1 cellular context compared by ENCODE assay signal in the genomic region with DNA sequence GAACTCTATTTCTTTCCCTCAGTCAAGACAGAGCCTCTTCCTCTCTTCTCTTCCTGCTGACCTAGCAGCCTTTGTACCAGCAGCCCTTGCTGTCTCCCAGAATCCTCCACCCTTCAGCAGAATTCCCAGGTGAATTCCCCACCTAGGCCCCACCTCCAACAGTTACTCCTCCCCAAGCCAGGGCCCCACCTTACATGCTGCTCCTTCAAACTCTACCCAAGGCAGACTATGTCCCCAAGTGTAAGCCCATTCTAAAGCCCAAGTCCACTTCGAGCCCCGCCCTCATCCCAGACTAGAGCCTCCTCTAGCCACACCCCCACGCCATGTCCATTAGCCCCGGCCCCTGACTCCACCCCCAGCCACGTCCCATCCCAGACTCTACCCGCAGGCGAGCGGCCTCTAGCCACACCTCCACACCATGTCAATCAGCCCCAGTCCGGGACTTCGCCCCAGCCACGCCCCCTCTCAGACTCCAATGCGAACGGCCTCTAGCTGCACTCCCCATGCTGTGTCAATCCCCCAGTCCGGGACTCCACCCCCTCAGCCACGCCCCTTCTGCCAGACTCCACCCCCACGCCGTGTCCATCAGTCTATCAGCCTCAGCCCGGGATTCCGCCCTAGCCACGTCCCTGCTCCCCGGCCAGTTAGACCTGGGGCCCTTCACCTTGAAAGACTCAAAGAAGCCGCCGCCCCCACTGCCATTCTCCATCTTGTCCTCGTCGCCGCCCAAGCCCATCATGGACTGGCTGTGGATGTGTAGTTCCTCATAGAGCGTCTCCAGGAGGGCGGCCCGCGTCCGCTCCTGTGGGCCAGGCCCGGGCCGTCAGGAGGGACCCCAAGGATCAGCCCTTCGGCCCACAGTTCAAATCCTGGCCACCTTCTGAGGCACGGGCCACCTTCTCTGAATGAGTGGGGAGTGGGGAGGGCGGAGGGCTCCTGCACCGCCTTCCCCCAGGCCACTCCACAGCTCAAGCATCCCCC.
TF ChIP-seq lines count a peak whose summit lies in the region.

No MANE protein-coding gene starts in this region.

TF ChIP-seq in GM23338, 12 proteins besides CTCF, POLR2A, EP300 and RAD21 (continued from another document):
- TF ChIP-seq, protein P1, sequence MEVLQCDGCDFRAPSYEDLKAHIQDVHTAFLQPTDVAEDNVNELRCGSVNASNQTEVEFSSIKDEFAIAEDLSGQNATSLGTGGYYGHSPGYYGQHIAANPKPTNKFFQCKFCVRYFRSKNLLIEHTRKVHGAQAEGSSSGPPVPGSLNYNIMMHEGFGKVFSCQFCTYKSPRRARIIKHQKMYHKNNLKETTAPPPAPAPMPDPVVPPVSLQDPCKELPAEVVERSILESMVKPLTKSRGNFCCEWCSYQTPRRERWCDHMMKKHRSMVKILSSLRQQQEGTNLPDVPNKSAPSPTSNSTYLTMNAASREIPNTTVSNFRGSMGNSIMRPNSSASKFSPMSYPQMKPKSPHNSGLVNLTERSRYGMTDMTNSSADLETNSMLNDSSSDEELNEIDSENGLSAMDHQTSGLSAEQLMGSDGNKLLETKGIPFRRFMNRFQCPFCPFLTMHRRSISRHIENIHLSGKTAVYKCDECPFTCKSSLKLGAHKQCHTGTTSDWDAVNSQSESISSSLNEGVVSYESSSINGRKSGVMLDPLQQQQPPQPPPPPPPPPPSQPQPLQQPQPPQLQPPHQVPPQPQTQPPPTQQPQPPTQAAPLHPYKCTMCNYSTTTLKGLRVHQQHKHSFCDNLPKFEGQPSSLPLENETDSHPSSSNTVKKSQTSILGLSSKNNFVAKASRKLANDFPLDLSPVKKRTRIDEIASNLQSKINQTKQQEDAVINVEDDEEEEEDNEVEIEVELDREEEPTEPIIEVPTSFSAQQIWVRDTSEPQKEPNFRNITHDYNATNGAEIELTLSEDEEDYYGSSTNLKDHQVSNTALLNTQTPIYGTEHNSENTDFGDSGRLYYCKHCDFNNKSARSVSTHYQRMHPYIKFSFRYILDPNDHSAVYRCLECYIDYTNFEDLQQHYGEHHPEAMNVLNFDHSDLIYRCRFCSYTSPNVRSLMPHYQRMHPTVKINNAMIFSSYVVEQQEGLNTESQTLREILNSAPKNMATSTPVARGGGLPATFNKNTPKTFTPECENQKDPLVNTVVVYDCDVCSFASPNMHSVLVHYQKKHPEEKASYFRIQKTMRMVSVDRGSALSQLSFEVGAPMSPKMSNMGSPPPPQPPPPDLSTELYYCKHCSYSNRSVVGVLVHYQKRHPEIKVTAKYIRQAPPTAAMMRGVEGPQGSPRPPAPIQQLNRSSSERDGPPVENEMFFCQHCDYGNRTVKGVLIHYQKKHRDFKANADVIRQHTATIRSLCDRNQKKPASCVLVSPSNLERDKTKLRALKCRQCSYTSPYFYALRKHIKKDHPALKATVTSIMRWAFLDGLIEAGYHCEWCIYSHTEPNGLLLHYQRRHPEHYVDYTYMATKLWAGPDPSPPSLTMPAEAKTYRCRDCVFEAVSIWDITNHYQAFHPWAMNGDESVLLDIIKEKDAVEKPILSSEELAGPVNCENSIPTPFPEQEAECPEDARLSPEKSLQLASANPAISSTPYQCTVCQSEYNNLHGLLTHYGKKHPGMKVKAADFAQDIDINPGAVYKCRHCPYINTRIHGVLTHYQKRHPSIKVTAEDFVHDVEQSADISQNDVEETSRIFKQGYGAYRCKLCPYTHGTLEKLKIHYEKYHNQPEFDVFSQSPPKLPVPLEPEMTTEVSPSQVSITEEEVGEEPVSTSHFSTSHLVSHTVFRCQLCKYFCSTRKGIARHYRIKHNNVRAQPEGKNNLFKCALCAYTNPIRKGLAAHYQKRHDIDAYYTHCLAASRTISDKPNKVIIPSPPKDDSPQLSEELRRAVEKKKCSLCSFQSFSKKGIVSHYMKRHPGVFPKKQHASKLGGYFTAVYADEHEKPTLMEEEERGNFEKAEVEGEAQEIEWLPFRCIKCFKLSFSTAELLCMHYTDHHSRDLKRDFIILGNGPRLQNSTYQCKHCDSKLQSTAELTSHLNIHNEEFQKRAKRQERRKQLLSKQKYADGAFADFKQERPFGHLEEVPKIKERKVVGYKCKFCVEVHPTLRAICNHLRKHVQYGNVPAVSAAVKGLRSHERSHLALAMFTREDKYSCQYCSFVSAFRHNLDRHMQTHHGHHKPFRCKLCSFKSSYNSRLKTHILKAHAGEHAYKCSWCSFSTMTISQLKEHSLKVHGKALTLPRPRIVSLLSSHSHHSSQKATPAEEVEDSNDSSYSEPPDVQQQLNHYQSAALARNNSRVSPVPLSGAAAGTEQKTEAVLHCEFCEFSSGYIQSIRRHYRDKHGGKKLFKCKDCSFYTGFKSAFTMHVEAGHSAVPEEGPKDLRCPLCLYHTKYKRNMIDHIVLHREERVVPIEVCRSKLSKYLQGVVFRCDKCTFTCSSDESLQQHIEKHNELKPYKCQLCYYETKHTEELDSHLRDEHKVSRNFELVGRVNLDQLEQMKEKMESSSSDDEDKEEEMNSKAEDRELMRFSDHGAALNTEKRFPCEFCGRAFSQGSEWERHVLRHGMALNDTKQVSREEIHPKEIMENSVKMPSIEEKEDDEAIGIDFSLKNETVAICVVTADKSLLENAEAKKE (CRISPR knock-in tag; IDR thresholded peaks at IDR 0.05), result no peak
- TF ChIP-seq ZNF331 (CRISPR knock-in tag; IDR thresholded peaks at IDR 0.05; ENCODE audit: low read depth), result no peak
